9 cellular contexts compared by ENCODE assay signal in the genomic region with DNA sequence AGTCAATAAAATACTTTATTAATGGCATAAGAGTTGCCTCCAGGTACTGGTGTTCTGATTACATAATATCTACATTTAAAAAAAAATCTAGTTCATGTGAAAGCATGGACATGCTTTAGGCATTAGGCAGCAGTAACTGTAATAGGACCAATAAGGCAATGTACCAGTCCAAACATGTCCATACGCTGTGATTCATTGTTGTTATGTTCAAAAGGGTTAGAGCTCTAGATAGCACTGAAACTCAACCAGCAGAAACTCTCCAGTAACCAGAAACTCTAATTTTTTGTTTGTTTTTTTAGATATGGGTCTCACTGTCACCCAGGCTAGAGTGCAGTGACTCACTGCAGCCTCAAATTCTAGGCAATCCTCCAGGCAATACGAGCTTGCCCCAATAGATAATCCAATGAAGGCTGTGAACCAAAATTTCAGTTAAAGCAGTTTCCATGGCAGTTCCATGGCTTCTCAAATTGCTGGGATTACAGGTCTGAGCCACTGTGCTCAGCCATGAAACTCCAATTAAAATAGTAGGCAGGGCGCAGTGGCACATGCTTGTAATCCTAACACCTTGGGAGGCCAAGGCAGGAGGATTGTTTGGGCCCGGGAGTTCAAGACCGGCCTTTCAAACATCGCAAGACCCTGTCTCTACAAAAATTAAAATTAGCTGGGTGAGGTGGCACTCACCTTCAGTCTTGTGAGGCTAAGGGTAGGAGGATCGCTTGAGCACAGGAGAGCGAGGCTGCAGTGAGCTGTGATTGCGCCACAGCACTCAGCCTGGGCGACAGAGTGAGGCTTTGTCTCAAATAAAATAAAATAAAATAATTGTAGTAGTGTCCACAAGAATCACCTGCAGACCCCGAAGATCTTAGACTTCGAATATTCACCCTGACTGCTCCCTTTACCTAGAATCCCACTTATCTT. TPM values are rescaled to one million over a fixed set of nuclear protein-coding genes. Genes with fewer than 3 reads are reported as not detected.
DNase-seq lines count a peak whose midpoint lies in the region; ATAC-seq, FAIRE-seq and TF ChIP-seq lines count a peak whose summit lies in the region.
"Had no signal": no experiment of that assay in that cellular context is flagged by ENCODE, and none has a peak within 500 bp of the region (broad histone marks: within the 10 kb centered on the region; RNA-seq: fewer than 3 reads in every experiment).

No MANE protein-coding gene starts in this region.

- no peaks in the 10 kb centered on the region for H3K27me3 Mint-ChIP-seq in effector memory CD8-positive, alpha-beta T cell

- POLR2A ChIA-PET in A549 (lab: Yijun Ruan, JAX) (no interaction called here), HepG2 (lab: Yijun Ruan, JAX) (interaction anchor here (1.0 to 1.5 kb wide), 4 partner anchors 10 to 66 kb away, joined by 3 to 4 read pairs (median 3); a partner anchor contains a TSS)

- no peaks in the 10 kb centered on the region for H3K79me2 ChIP-seq in HepG2 (ENCODE audit: insufficient read depth, low read length)

- no peaks in the 10 kb centered on the region for H3K27me3 ChIP-seq in breast epithelium
- no peaks in the 10 kb centered on the region; a peak in 1 of 5 replicates for H3K27me3 ChIP-seq in HepG2 (ENCODE audit: control insufficient read depth in 1 of 2, insufficient read depth in 2 of 2, low read length in 2 of 2)
- no peaks in the 10 kb centered on the region for H3K27me3 ChIP-seq in colonic mucosa
- H3K27me3 ChIP-seq: BLaER1 treated with 17β-estradiol and CSF1 and Interleukin-3, amounts not matched to agents 10 nM and 100 nM had no signal

- H4K20me1 ChIP-seq in HepG2 (ENCODE audit: insufficient read depth, low read length), result no peaks in the 10 kb centered on the region
- H4K20me1 ChIP-seq: BLaER1 treated with 17β-estradiol and CSF1 and Interleukin-3, amounts not matched to agents 10 nM and 100 nM had no signal

- TF ChIP-seq CTCF in A549 (IDR thresholded peaks at IDR 0.05) (no peak), breast epithelium (IDR thresholded peaks at IDR 0.05) (no peak), HepG2 (CRISPR knock-in tag; IDR thresholded peaks at IDR 0.05) (no peak), colonic mucosa (IDR thresholded peaks at IDR 0.05) (no peak)

- ATAC-seq in A549 (peak; percentile 78 to 82), HepG2 (peak; percentile 23), HG02642 (IDR thresholded peaks at IDR 0.05; ENCODE audit: poor library complexity, unreplicated experiment) (no peak)
- no peak for ATAC-seq in effector memory CD8-positive, alpha-beta T cell (replicated peaks)

- H3K4me1 ChIP-seq in A549 (peaks cover 41% of the 10 kb centered on the region), breast epithelium (no peaks in the 10 kb centered on the region), HepG2 (ENCODE audit: insufficient read depth, low read length) (peaks cover 65% of the 10 kb centered on the region), colonic mucosa (no peaks in the 10 kb centered on the region)
- H3K4me1 ChIP-seq: BLaER1 treated with 17β-estradiol and CSF1 and Interleukin-3, amounts not matched to agents 10 nM and 100 nM had no signal

- H3K9me3 Mint-ChIP-seq in effector memory CD8-positive, alpha-beta T cell, result no peaks in the 10 kb centered on the region

- intact Hi-C loops in breast epithelium (cut with DNase I; ENCODE audit: low total_unique reads), result no loop called here
- intact Hi-C loops in HepG2 (cut with micrococcal nuclease; ENCODE audit: unreplicated experiment), result no loop called here
- intact Hi-C loops in colonic mucosa (cut with DNase I), result no loop called here

- H3K4me3 Mint-ChIP-seq in effector memory CD8-positive, alpha-beta T cell, result no peak overlapping the region

- WGBS in A549 (ENCODE audit: missing lambda C conversion rate), result 77% methylated on average over 12 of the region's 12 CpGs
- WGBS in HepG2 (ENCODE audit: low lambda C conversion rate), result 48% methylated on average over 12 of the region's 12 CpGs

- H3K4me2 ChIP-seq in A549 (peak overlapping the region; percentile 33; the same call in 2 of the 3 replicates), HepG2 (ENCODE audit: low read depth, low read length) (no peak overlapping the region)
- H3K4me2 ChIP-seq: BLaER1 treated with 17β-estradiol and CSF1 and Interleukin-3, amounts not matched to agents 10 nM and 100 nM had no signal

- FAIRE-seq in A549 (lab: Jason Lieb, UNC) (no peak), HepG2 (lab: Jason Lieb, UNC) (no peak)

- CTCF ChIA-PET in A549 (lab: Yijun Ruan, JAX), result interaction anchor here (0.7 to 1.1 kb wide), 3 partner anchors 50 to 52 kb away, joined by 3 to 4 read pairs (median 4); no protein-coding TSS in a partner anchor
- CTCF ChIA-PET in HepG2 (lab: Yijun Ruan, JAX; ENCODE audit: low intra/inter-chr PET ratio, low total read pairs), result no interaction called here

- no peak overlapping the region for H2AFZ ChIP-seq in HepG2 (ENCODE audit: low read length)

- no peaks in the 10 kb centered on the region; the same call in 2 of the 3 replicates for H3K9me3 ChIP-seq in A549
- H3K9me3 ChIP-seq in breast epithelium, result no peaks in the 10 kb centered on the region
- no peaks in the 10 kb centered on the region for H3K9me3 ChIP-seq in HepG2 (ENCODE audit: low read length)
- no peaks in the 10 kb centered on the region for H3K9me3 ChIP-seq in colonic mucosa

- BruUV-seq in HepG2 (replicated peaks; lab: Mats Ljungman, UMichigan), result no TSS peak

- no peak overlapping the region for H3K4me3 ChIP-seq in A549
- no peak overlapping the region for H3K4me3 ChIP-seq in breast epithelium
- no peak overlapping the region for H3K4me3 ChIP-seq in HepG2 (replicated peaks in 1 of 3; ENCODE audit: insufficient read depth in 1 of 3, low read depth in 2 of 3, low read length in 3 of 3)
- no peak overlapping the region for H3K4me3 ChIP-seq in colonic mucosa
- H3K4me3 ChIP-seq: BLaER1 treated with 17β-estradiol and CSF1 and Interleukin-3, amounts not matched to agents 10 nM and 100 nM had no signal

- no peaks in the 10 kb centered on the region for H3K36me3 Mint-ChIP-seq in effector memory CD8-positive, alpha-beta T cell (ENCODE audit: insufficient read depth)

- no peak for TF ChIP-seq EP300 in A549 (IDR thresholded peaks at IDR 0.05)
- TF ChIP-seq EP300 in HepG2 (IDR thresholded peaks at IDR 0.05; ENCODE audit: low read depth in 2 of 2, low read length in 2 of 2), result no peak
- no peak for TF ChIP-seq EP300 in HepG2 (CRISPR knock-in tag; IDR thresholded peaks at IDR 0.05; ENCODE audit: borderline replicate concordance)

- H3K27ac ChIP-seq in A549, result peak overlapping the region in 1 of 2 experiments; percentile 71; a peak in 4 of 6 replicates
- peak overlapping the region; percentile 75 to 81 for H3K27ac ChIP-seq in breast epithelium
- no peak overlapping the region for H3K27ac ChIP-seq in HepG2 (ENCODE audit: extremely low read length, insufficient read depth, low read length)
- no peak overlapping the region for H3K27ac ChIP-seq in colonic mucosa
- H3K27ac ChIP-seq: BLaER1 treated with 17β-estradiol and CSF1 and Interleukin-3, amounts not matched to agents 10 nM and 100 nM had no signal

- H3K9ac ChIP-seq in HepG2 (ENCODE audit: insufficient read depth, low read depth, low read length) (no peak overlapping the region), colonic mucosa (ENCODE audit: low read depth in 2 of 2, low read length in 2 of 2) (no peak overlapping the region)
- H3K9ac ChIP-seq: BLaER1 treated with 17β-estradiol and CSF1 and Interleukin-3, amounts not matched to agents 10 nM and 100 nM had no signal

- DNase-seq in A549 (ENCODE audit: low read depth in 1 of 2, low spot score in 1 of 2) (peak in 1 of 2 experiments; percentile 32), HUDEP-2 (lab: John Stamatoyannopoulos, UW; ENCODE audit: unreplicated experiment in 76 of 76) (peak in 42 of 76 experiments; percentile 1 to 66 (median 28)), breast epithelium (ENCODE audit: low spot score in 2 of 2) (no peak), HepG2 (ENCODE audit: low spot score) (peak; percentile 52), colonic mucosa (no peak)
- no peak for DNase-seq in effector memory CD8-positive, alpha-beta T cell
- DNase-seq in activated T-cell treated with anti-CD3 and anti-CD28 coated beads, Interleukin-2, amount 50 U/mL, for 48 hours, result no peak

- in situ Hi-C loops in HepG2 (cut with HindIII; ENCODE audit: extremely low pct_ligation_motif_present, low pct_unique_long_range_greater_than_20kb), result no loop called here

- H3K4me1 Mint-ChIP-seq in effector memory CD8-positive, alpha-beta T cell (ENCODE audit: low read depth in 2 of 2), result no peaks in the 10 kb centered on the region

- TF ChIP-seq POLR2A in A549 (IDR thresholded peaks at IDR 0.05; ENCODE audit: low read length), result no peak
- no peak for TF ChIP-seq POLR2A in breast epithelium (IDR thresholded peaks at IDR 0.05)
- no peak for TF ChIP-seq POLR2A in HepG2 (IDR thresholded peaks at IDR 0.05; ENCODE audit: insufficient read depth in 1 of 2, low read depth in 2 of 2, low read length in 2 of 2)

- no peak for TF ChIP-seq RAD21 in A549 (conservative IDR thresholded peaks at IDR 0.05 in 1 of 2, IDR thresholded peaks at IDR 0.05 in 1 of 2)
- TF ChIP-seq RAD21 in HepG2 (CRISPR knock-in tag; IDR thresholded peaks at IDR 0.05), result no peak

- H3K36me3 ChIP-seq in breast epithelium (no peaks in the 10 kb centered on the region), HepG2 (replicated peaks in 1 of 2; ENCODE audit: control insufficient read depth in 1 of 2, insufficient read depth in 2 of 2, low read length in 2 of 2) (no peaks in the 10 kb centered on the region), colonic mucosa (no peaks in the 10 kb centered on the region)
- H3K36me3 ChIP-seq: BLaER1 treated with 17β-estradiol and CSF1 and Interleukin-3, amounts not matched to agents 10 nM and 100 nM had no signal

- peak overlapping the region in 1 of 2 donors; percentile 32 for H3K27ac Mint-ChIP-seq in effector memory CD8-positive, alpha-beta T cell

RNA-seq across cellular contexts. Expression of a gene that starts 36.3 kb away (rescaled TPM):
- polyA plus RNA-seq in A549 (2011; rRNA removed), result 0.86 and 1.4 TPM in 2 replicates
- polyA plus RNA-seq in A549 (2012; cell fraction: cytosol; rRNA removed), result 0.98 and 1.0 TPM in 2 replicates
- 0.34 and 0.37 TPM in 2 replicates for polyA plus RNA-seq in A549 (2012; cell fraction: nucleus; rRNA removed)
- polyA plus RNA-seq in A549 (2017; fragmentation: RNase III; extraction: RNeasy Plus Mini Kit Qiagen cat#74134 plus additional on column Dnase treatment), result 1.1 to 1.4 TPM (median 1.1 TPM) in 3 replicates
- polyA minus RNA-seq in A549 (2011; rRNA and poly(A)+ RNA removed), result 0.25 TPM in 1 of 2 replicates, not detected in the other
- 1 to 10 TPM in 2 of 3 donors, not detected in 1; 1.6 to 3.8 TPM for total RNA-seq in breast epithelium
- total RNA-seq in HepG2 (2016; rRNA removed; fragmentation: Illumina TruSeq; extraction: Trizol), result 0.11 TPM in 1 of 2 replicates, not detected in the other
- total RNA-seq in HepG2 (2016; cell fraction: cytosol; rRNA removed; fragmentation: Illumina TruSeq; extraction: Trizol; ENCODE audit: low read depth), result not detected in 2 replicates
- total RNA-seq in HepG2 (2016; cell fraction: insoluble cytoplasmic fraction; rRNA removed; fragmentation: Illumina TruSeq; extraction: Trizol), result 0.18 and 0.26 TPM in 2 replicates
- 0.21 TPM in 1 of 2 replicates, not detected in the other for total RNA-seq in HepG2 (2016; cell fraction: membrane; rRNA removed; fragmentation: Illumina TruSeq; extraction: Trizol)
- not detected in 2 replicates for total RNA-seq in HepG2 (2016; cell fraction: nucleus; rRNA removed; fragmentation: Illumina TruSeq; extraction: Trizol)
- polyA plus RNA-seq in HepG2 (2011; rRNA removed), result 0.13 TPM in 2 replicates
- polyA plus RNA-seq in HepG2 (2011; cell fraction: cytosol; rRNA removed), result 0.12 and 0.13 TPM in 2 replicates
- polyA plus RNA-seq in HepG2 (2011; cell fraction: nucleus; rRNA removed), result 0.09 TPM in 1 of 2 replicates, not detected in the other
- polyA plus RNA-seq in HepG2 (2012), result 0.17 and 0.20 TPM in 2 replicates
- not detected in 2 replicates for polyA plus RNA-seq in HepG2 (2016; cell fraction: cytosol; fragmentation: Illumina TruSeq; extraction: Trizol; ENCODE audit: low read depth)
- not detected in 2 replicates for polyA plus RNA-seq in HepG2 (2016; cell fraction: insoluble cytoplasmic fraction; fragmentation: Illumina TruSeq; extraction: Trizol; ENCODE audit: low read depth)
- polyA plus RNA-seq in HepG2 (2016; cell fraction: membrane; fragmentation: Illumina TruSeq; extraction: Trizol; ENCODE audit: low read depth), result not detected in 2 replicates
- not detected in 2 replicates for polyA plus RNA-seq in HepG2 (2016; cell fraction: nucleus; fragmentation: Illumina TruSeq; extraction: Trizol; ENCODE audit: insufficient read depth, low read depth)
- not detected in 2 replicates for polyA minus RNA-seq in HepG2 (2011; rRNA and poly(A)+ RNA removed; ENCODE audit: low replicate concordance)
- polyA minus RNA-seq in HepG2 (2011; cell fraction: cytosol; rRNA and poly(A)+ RNA removed), result not detected in 2 replicates
- not detected in 2 replicates for polyA minus RNA-seq in HepG2 (2011; cell fraction: nucleus; rRNA and poly(A)+ RNA removed)
- total RNA-seq in colonic mucosa, result under 1 TPM in 1 of 2 donors, not detected in 1; 0.32 TPM

RNA-seq across cellular contexts. Expression of a gene that starts 57.6 kb away (rescaled TPM):
- polyA plus RNA-seq in A549 (2011; rRNA removed) (33.8 and 45.2 TPM in 2 replicates), A549 (2017; fragmentation: RNase III; extraction: RNeasy Plus Mini Kit Qiagen cat#74134 plus additional on column Dnase treatment) (29.2 to 35.6 TPM (median 31.7 TPM) in 3 replicates), HepG2 (2011; rRNA removed) (4.9 and 6.2 TPM in 2 replicates)
- polyA plus RNA-seq in A549 (2012; cell fraction: cytosol; rRNA removed), result 4.8 and 5.0 TPM in 2 replicates
- 3.9 and 5.3 TPM in 2 replicates for polyA plus RNA-seq in A549 (2012; cell fraction: nucleus; rRNA removed)
- polyA minus RNA-seq in A549 (2011; rRNA and poly(A)+ RNA removed), result 13.4 and 13.6 TPM in 2 replicates
- total RNA-seq in breast epithelium (10 to 100 TPM; 28.5 to 49.9 (median 34.1) TPM), HepG2 (2016; rRNA removed; fragmentation: Illumina TruSeq; extraction: Trizol) (50.2 and 81.2 TPM in 2 replicates), colonic mucosa (10 to 100 TPM; 32.4 to 55.5 TPM)
- 6.3 and 7.1 TPM in 2 replicates for total RNA-seq in HepG2 (2016; cell fraction: cytosol; rRNA removed; fragmentation: Illumina TruSeq; extraction: Trizol; ENCODE audit: low read depth)
- 48.6 and 78.2 TPM in 2 replicates for total RNA-seq in HepG2 (2016; cell fraction: insoluble cytoplasmic fraction; rRNA removed; fragmentation: Illumina TruSeq; extraction: Trizol)
- 10.9 and 12.9 TPM in 2 replicates for total RNA-seq in HepG2 (2016; cell fraction: membrane; rRNA removed; fragmentation: Illumina TruSeq; extraction: Trizol)
- total RNA-seq in HepG2 (2016; cell fraction: nucleus; rRNA removed; fragmentation: Illumina TruSeq; extraction: Trizol), result 48.8 and 52.3 TPM in 2 replicates
- polyA plus RNA-seq in HepG2 (2011; cell fraction: cytosol; rRNA removed), result 1.9 and 3.3 TPM in 2 replicates
- 3.9 and 5.4 TPM in 2 replicates for polyA plus RNA-seq in HepG2 (2011; cell fraction: nucleus; rRNA removed)
- 16.0 and 16.8 TPM in 2 replicates for polyA plus RNA-seq in HepG2 (2012)
- 0.85 and 1.0 TPM in 2 replicates for polyA plus RNA-seq in HepG2 (2016; cell fraction: cytosol; fragmentation: Illumina TruSeq; extraction: Trizol; ENCODE audit: low read depth)
- 36.8 and 38.9 TPM in 2 replicates for polyA plus RNA-seq in HepG2 (2016; cell fraction: insoluble cytoplasmic fraction; fragmentation: Illumina TruSeq; extraction: Trizol; ENCODE audit: low read depth)
- 4.0 and 4.5 TPM in 2 replicates for polyA plus RNA-seq in HepG2 (2016; cell fraction: membrane; fragmentation: Illumina TruSeq; extraction: Trizol; ENCODE audit: low read depth)
- 16.5 and 20.2 TPM in 2 replicates for polyA plus RNA-seq in HepG2 (2016; cell fraction: nucleus; fragmentation: Illumina TruSeq; extraction: Trizol; ENCODE audit: insufficient read depth, low read depth)
- 3.7 and 7.0 TPM in 2 replicates for polyA minus RNA-seq in HepG2 (2011; rRNA and poly(A)+ RNA removed; ENCODE audit: low replicate concordance)
- 15.4 and 18.9 TPM in 2 replicates for polyA minus RNA-seq in HepG2 (2011; cell fraction: cytosol; rRNA and poly(A)+ RNA removed)
- 53.0 and 55.0 TPM in 2 replicates for polyA minus RNA-seq in HepG2 (2011; cell fraction: nucleus; rRNA and poly(A)+ RNA removed)

RNA-seq across cellular contexts. Expression of a gene that starts 58.6 kb away (rescaled TPM):
- polyA plus RNA-seq in A549 (2011; rRNA removed), result 45.7 and 63.3 TPM in 2 replicates
- 52.7 and 58.6 TPM in 2 replicates for polyA plus RNA-seq in A549 (2012; cell fraction: cytosol; rRNA removed)
- polyA plus RNA-seq in A549 (2012; cell fraction: nucleus; rRNA removed), result 22.1 and 22.7 TPM in 2 replicates
- 111 to 117 TPM (median 116 TPM) in 3 replicates for polyA plus RNA-seq in A549 (2017; fragmentation: RNase III; extraction: RNeasy Plus Mini Kit Qiagen cat#74134 plus additional on column Dnase treatment)
- polyA minus RNA-seq in A549 (2011; rRNA and poly(A)+ RNA removed), result 5.0 and 6.5 TPM in 2 replicates
- total RNA-seq in breast epithelium, result 10 to 100 TPM; 26.2 to 42.7 (median 35.0) TPM
- total RNA-seq in HepG2 (2016; rRNA removed; fragmentation: Illumina TruSeq; extraction: Trizol), result 96.4 and 124 TPM in 2 replicates
- 46.9 and 57.6 TPM in 2 replicates for total RNA-seq in HepG2 (2016; cell fraction: cytosol; rRNA removed; fragmentation: Illumina TruSeq; extraction: Trizol; ENCODE audit: low read depth)
- 106 and 134 TPM in 2 replicates for total RNA-seq in HepG2 (2016; cell fraction: insoluble cytoplasmic fraction; rRNA removed; fragmentation: Illumina TruSeq; extraction: Trizol)
- 88.4 and 94.7 TPM in 2 replicates for total RNA-seq in HepG2 (2016; cell fraction: membrane; rRNA removed; fragmentation: Illumina TruSeq; extraction: Trizol)
- 40.3 and 42.8 TPM in 2 replicates for total RNA-seq in HepG2 (2016; cell fraction: nucleus; rRNA removed; fragmentation: Illumina TruSeq; extraction: Trizol)
- 38.4 and 43.4 TPM in 2 replicates for polyA plus RNA-seq in HepG2 (2011; rRNA removed)
- polyA plus RNA-seq in HepG2 (2011; cell fraction: cytosol; rRNA removed), result 38.9 and 41.3 TPM in 2 replicates
- polyA plus RNA-seq in HepG2 (2011; cell fraction: nucleus; rRNA removed), result 14.4 and 16.4 TPM in 2 replicates
- polyA plus RNA-seq in HepG2 (2012), result 70.7 and 104 TPM in 2 replicates
- polyA plus RNA-seq in HepG2 (2016; cell fraction: cytosol; fragmentation: Illumina TruSeq; extraction: Trizol; ENCODE audit: low read depth), result 71.4 and 90.2 TPM in 2 replicates
- 174 and 188 TPM in 2 replicates for polyA plus RNA-seq in HepG2 (2016; cell fraction: insoluble cytoplasmic fraction; fragmentation: Illumina TruSeq; extraction: Trizol; ENCODE audit: low read depth)
- polyA plus RNA-seq in HepG2 (2016; cell fraction: membrane; fragmentation: Illumina TruSeq; extraction: Trizol; ENCODE audit: low read depth), result 127 and 136 TPM in 2 replicates
- 94.4 and 110 TPM in 2 replicates for polyA plus RNA-seq in HepG2 (2016; cell fraction: nucleus; fragmentation: Illumina TruSeq; extraction: Trizol; ENCODE audit: insufficient read depth, low read depth)
- 6.8 and 12.8 TPM in 2 replicates for polyA minus RNA-seq in HepG2 (2011; rRNA and poly(A)+ RNA removed; ENCODE audit: low replicate concordance)
- polyA minus RNA-seq in HepG2 (2011; cell fraction: cytosol; rRNA and poly(A)+ RNA removed), result 28.2 and 31.7 TPM in 2 replicates
- 10.8 and 11.7 TPM in 2 replicates for polyA minus RNA-seq in HepG2 (2011; cell fraction: nucleus; rRNA and poly(A)+ RNA removed)
- 10 to 100 TPM; 82.1 to 89.9 TPM for total RNA-seq in colonic mucosa

Comparison
In these comparisons a context has a peak if more than half of its experiments do, and no peak if none do; other contexts are left out.
1. ATAC-seq: peak in A549 (2 of 2) and HepG2 (single experiment); none in HG02642 (single experiment) and effector memory CD8-positive, alpha-beta T cell (single experiment).
2. DNase-seq: peak in HUDEP-2 (42 of 76) and HepG2 (single experiment); none in breast epithelium (0 of 2), colonic mucosa (single experiment), effector memory CD8-positive, alpha-beta T cell (0 of 3) and activated T-cell treated with anti-CD3 and anti-CD28 coated beads, Interleukin-2, amount 50 U/mL, for 48 hours (0 of 2).
3. H3K27ac ChIP-seq: peak in breast epithelium (2 of 2); none in HepG2 (single experiment) and colonic mucosa (single experiment).